8 cellular contexts compared by ENCODE assay signal in the genomic region with DNA sequence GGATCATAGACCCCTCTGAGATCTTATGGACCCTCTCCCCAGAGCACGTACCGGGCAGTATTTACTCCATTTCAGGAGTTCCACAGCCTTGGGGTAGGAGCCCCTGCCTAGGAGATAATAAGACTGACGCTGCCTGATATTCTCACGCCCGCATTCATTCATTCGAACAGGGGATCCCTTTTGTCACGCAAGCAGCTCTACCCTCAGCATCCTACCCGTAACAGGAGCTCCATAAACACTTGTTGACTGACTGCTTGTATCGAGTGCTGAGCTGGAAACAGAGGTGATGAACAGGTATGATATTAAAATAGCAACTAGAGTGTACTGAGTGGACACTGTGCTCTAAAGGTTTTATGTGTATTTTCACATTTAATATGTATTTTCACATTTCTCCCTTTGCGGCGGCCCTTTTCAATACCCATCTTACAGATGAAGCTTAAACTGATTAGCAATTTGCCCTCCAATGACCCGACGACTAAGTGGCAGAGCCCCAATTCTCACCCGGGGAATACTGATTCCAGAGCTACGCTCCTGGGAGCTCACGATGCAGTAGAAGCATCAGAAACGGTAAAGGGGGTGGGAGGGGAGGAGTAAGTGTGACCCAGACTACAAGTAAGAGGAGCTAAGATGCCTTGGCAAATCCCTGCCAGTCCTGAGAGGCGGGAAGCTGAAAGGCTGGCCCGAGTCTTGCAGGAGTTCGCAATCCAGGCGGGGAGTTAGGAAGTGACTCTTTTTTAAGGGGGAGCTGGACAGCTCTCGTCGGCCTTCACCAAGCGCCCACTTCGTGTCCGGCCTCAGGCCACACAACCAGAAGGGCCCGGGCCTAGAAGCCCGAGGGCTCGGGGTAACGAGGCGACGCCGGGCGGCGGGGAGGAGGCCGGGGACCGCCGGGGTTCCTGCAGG. TPM values are rescaled to one million over a fixed set of nuclear protein-coding genes. Genes with fewer than 3 reads are reported as not detected.
DNase-seq lines count a peak whose midpoint lies in the region; ATAC-seq and TF ChIP-seq lines count a peak whose summit lies in the region.

No MANE protein-coding gene starts in this region.

- 6 to 9% methylated on average over 27 to 30 of the region's 38 CpGs for WGBS in body of pancreas, 2 donors

- H3K4me3 ChIP-seq in body of pancreas: peak overlapping the region; percentile 94 to 96
- H3K4me3 ChIP-seq in rectal smooth muscle tissue (ENCODE audit: low read length): peak overlapping the region; percentile 75

- H3K27ac ChIP-seq in body of pancreas: peak overlapping the region; percentile 88 to 97 (median 94)
- H3K27ac ChIP-seq in rectal smooth muscle tissue (ENCODE audit: low read depth, low read length): peak overlapping the region; percentile 96

- H3K4me1 ChIP-seq in body of pancreas (peaks cover 16% of the 10 kb centered on the region), rectal smooth muscle tissue (ENCODE audit: control insufficient read depth, insufficient read depth, low read length) (peaks cover 14% of the 10 kb centered on the region)

- ATAC-seq in GM19455 (IDR thresholded peaks at IDR 0.05; ENCODE audit: unreplicated experiment) (peak; percentile 14), HG03565 (IDR thresholded peaks at IDR 0.05; ENCODE audit: unreplicated experiment) (peak; percentile 9), body of pancreas (no peak), GM18861 (IDR thresholded peaks at IDR 0.05; ENCODE audit: unreplicated experiment) (no peak)

- TF ChIP-seq CTCF in body of pancreas (IDR thresholded peaks at IDR 0.05): no peak

- H3K9ac ChIP-seq in rectal smooth muscle tissue (ENCODE audit: low read length): peak overlapping the region; percentile 66

- no peak for TF ChIP-seq POLR2A in body of pancreas (IDR thresholded peaks at IDR 0.05)

- intact Hi-C loops in body of pancreas (cut with DNase I): no loop called here

- peak; percentile 55 for DNase-seq in D341Med (ENCODE audit: low spot score)
- peak; percentile 71 for DNase-seq in RPMI7951 (ENCODE audit: low read depth)
- peak in 3 of 4 donors; percentile 36 to 48 (median 40) for DNase-seq in body of pancreas
- DNase-seq in hypothalamus (lab: John Stamatoyannopoulos, UW): peak in 38 of 51 donors; percentile 1 to 81 (median 55)

- no peaks in the 10 kb centered on the region for H3K27me3 ChIP-seq in body of pancreas
- H3K27me3 ChIP-seq in rectal smooth muscle tissue (ENCODE audit: control insufficient read depth, insufficient read depth, low read length): no peaks in the 10 kb centered on the region

- H3K36me3 ChIP-seq in body of pancreas (replicated peaks in 1 of 2; ENCODE audit: insufficient read depth in 1 of 2, low read depth in 2 of 2) (no peaks in the 10 kb centered on the region), rectal smooth muscle tissue (ENCODE audit: control insufficient read depth, insufficient read depth, low read length) (no peaks in the 10 kb centered on the region)

- no peaks in the 10 kb centered on the region for H3K9me3 ChIP-seq in body of pancreas

RNA-seq across cellular contexts. Expression of a gene that starts 0.7 kb away (rescaled TPM):
- total RNA-seq in RPMI7951 (2014; rRNA removed; shearing (Covaris generic)): 22.8 and 25.9 TPM in 2 replicates
- total RNA-seq in body of pancreas: 10 to 100 TPM; 10.9 to 14.5 TPM

Comparison
In these comparisons a context has a peak if more than half of its experiments do, and no peak if none do; other contexts are left out.
1. ATAC-seq: peak in GM19455 (single experiment) and HG03565 (single experiment); none in body of pancreas (single experiment) and GM18861 (single experiment).
2. Peak in every context shown above with its lines, with median percentiles within 50 percentile points of each other: DNase-seq.